8 cellular contexts compared by ENCODE assay signal in the genomic region with DNA sequence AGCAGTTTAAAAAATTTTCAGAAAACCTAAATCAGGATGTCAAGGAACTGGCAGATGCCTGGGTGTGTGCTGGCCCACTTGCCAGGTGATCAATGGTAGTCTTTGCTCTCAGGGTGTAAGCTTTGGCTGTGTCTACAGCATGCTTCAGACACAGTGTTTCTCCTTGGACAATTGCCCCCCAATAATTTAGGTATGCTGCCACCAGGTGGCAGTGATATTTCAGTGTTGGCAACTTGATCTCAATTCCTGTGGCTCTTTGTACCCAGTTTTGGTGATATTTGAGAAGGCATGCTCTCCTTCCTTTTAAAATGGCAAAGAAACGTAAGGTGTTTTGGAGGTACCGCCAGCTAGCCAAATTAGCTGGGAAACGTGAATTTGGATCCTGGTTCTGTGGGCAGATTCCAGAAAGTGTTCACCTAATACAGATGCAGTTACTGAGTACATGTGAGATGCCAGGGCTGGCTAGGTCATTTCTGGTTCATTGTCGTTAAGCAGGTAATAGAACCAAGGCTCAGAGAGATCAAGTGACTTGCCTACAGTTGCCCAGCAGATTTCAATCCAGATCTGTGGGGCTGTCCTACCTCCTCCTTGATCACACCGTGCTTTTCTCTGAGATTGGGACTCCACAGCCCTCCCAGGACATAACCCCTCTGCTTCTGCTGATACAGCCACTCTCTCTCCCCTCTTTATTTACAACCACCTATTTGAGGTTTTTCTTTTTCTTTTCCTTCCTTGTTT.
DNase-seq lines count a peak whose midpoint lies in the region; ATAC-seq and TF ChIP-seq lines count a peak whose summit lies in the region.

No MANE protein-coding gene starts in this region.

- H3K9me3 ChIP-seq in OCI-LY7 (ENCODE audit: low read length) = no peaks in the 10 kb centered on the region
- no peaks in the 10 kb centered on the region for H3K9me3 ChIP-seq in spleen
- no peaks in the 10 kb centered on the region for H3K9me3 ChIP-seq in aorta (ENCODE audit: control insufficient read depth, low read length)

- H3K9me3 Mint-ChIP-seq in activated T-helper 2 cell treated with anti-CD3 and anti-CD28 coated beads, Interferon-gamma antibody, Interleukin-2, Interleukin-4, amounts not matched to agents 10 μg/mL and 5 μg/mL and 100 μg/mL, durations not matched to agents 14 hours and 24 hours and 36 hours = no peaks in the 10 kb centered on the region

- 82 to 91% (median 84%) methylated on average over 5 of the region's 5 CpGs for whole genome bisulfite sequencing in spleen, 5 donors
- WGBS in lower leg skin, 2 donors = 61 to 66% methylated on average over 5 of the region's 5 CpGs
- WGBS in aorta, 2 donors = 90 to 91% methylated on average over 5 of the region's 5 CpGs

- BruUV-seq in OCI-LY7 (replicated peaks; lab: Mats Ljungman, UMichigan) = no TSS peak

- no peak overlapping the region for H3K4me2 ChIP-seq in OCI-LY7 (ENCODE audit: low read length)

- CTCF ChIA-PET in OCI-LY7 (lab: Charles Lee; ENCODE audit: unreplicated experiment) = no interaction called here

- H3K36me3 Mint-ChIP-seq in activated T-helper 2 cell treated with anti-CD3 and anti-CD28 coated beads, Interferon-gamma antibody, Interleukin-2, Interleukin-4, amounts not matched to agents 10 μg/mL and 5 μg/mL and 100 μg/mL, durations not matched to agents 14 hours and 24 hours and 36 hours (ENCODE audit: low read depth) = peaks cover 30% of the 10 kb centered on the region

- H3K4me1 ChIP-seq in OCI-LY7 (ENCODE audit: insufficient read depth, low read length, poor library complexity, severe bottlenecking) = no peaks in the 10 kb centered on the region
- H3K4me1 ChIP-seq in spleen = peaks cover 8 to 35% (median 14%) of the 10 kb centered on the region in 6 donors
- no peaks in the 10 kb centered on the region for H3K4me1 ChIP-seq in aorta (ENCODE audit: control insufficient read depth in 1 of 2, insufficient read depth in 2 of 2, low read length in 2 of 2)

- intact Hi-C loops in OCI-LY7 (cut with micrococcal nuclease; ENCODE audit: unreplicated experiment) = loop anchor here (1.0 to 10.0 kb wide), 4 partner anchors 100 to 261 kb away; no protein-coding TSS in a partner anchor
- intact Hi-C loops in activated T-helper 2 cell treated with anti-CD3 and anti-CD28 coated beads, Interferon-gamma antibody, Interleukin-2, Interleukin-4, amounts not matched to agents 10 μg/mL and 5 μg/mL and 100 μg/mL, durations not matched to agents 14 hours and 24 hours and 36 hours (cut with micrococcal nuclease) = loop anchor here (1.0 to 5.0 kb wide), 4 partner anchors 74 to 220 kb away; no protein-coding TSS in a partner anchor
- intact Hi-C loops in spleen (cut with DNase I; ENCODE audit: low total_unique reads) = no loop called here
- intact Hi-C loops in lower leg skin (cut with DNase I; ENCODE audit: low total_unique reads) = no loop called here
- intact Hi-C loops in aorta (cut with DNase I) = loop anchor here in 1 of 2 donors (10.0 kb wide), 1 partner anchor 101 kb away; no protein-coding TSS in a partner anchor

- ATAC-seq in aorta (ENCODE audit: low FRiP score) = no peak

- no peak for TF ChIP-seq POLR2A in spleen (IDR thresholded peaks at IDR 0.05)
- TF ChIP-seq POLR2A in lower leg skin (IDR thresholded peaks at IDR 0.05) = no peak

- H3K9me2 ChIP-seq in OCI-LY7 (ENCODE audit: insufficient read depth, low read length) = no peaks in the 10 kb centered on the region

- no peak overlapping the region for H3K4me3 Mint-ChIP-seq in activated T-helper 2 cell treated with anti-CD3 and anti-CD28 coated beads, Interferon-gamma antibody, Interleukin-2, Interleukin-4, amounts not matched to agents 10 μg/mL and 5 μg/mL and 100 μg/mL, durations not matched to agents 14 hours and 24 hours and 36 hours (ENCODE audit: low read depth)

- H3K4me3 ChIP-seq in OCI-LY7 (ENCODE audit: low read depth, low read length, poor library complexity, severe bottlenecking) = no peak overlapping the region
- H3K4me3 ChIP-seq in spleen = no peak overlapping the region
- no peak overlapping the region for H3K4me3 ChIP-seq in lower leg skin (ENCODE audit: low read depth, poor library complexity, severe bottlenecking)
- H3K4me3 ChIP-seq in aorta (ENCODE audit: low read length in 2 of 2) = no peak overlapping the region

- DNase-seq in CD1c-positive myeloid dendritic cell (ENCODE audit: extremely low spot score) = peak; percentile 55
- DNase-seq in H4 (ENCODE audit: low spot score) = peak; percentile 48
- DNase-seq in OCI-LY7 (ENCODE audit: low spot score) = peak; percentile 72
- peak; percentile 40 for DNase-seq in activated T-helper 2 cell treated with anti-CD3 and anti-CD28 coated beads, Interferon-gamma antibody, Interleukin-2, Interleukin-4, amounts not matched to agents 10 μg/mL and 5 μg/mL and 100 μg/mL, durations not matched to agents 14 hours and 24 hours and 36 hours (ENCODE audit: low spot score)
- DNase-seq in germinal center (ENCODE audit: low spot score) = peak; percentile 63
- no peak for DNase-seq in spleen
- DNase-seq in lower leg skin (ENCODE audit: low spot score in 2 of 2) = no peak
- DNase-seq in aorta = no peak

- TF ChIP-seq CTCF in OCI-LY7 (conservative IDR thresholded peaks at IDR 0.05; ENCODE audit: low read length) (peak; percentile 90), spleen (IDR thresholded peaks at IDR 0.05 in 8 of 11, conservative IDR thresholded peaks at IDR 0.05 in 3 of 11) (peak; percentile 31 to 82 (median 70)), lower leg skin (IDR thresholded peaks at IDR 0.05) (peak in 1 of 3 donors; percentile 29)

- H3K27me3 ChIP-seq in spleen (replicated peaks in 1 of 7) = no peaks in the 10 kb centered on the region
- H3K27me3 ChIP-seq in aorta (ENCODE audit: control insufficient read depth in 1 of 2, insufficient read depth in 2 of 2, low read length in 1 of 2) = no peaks in the 10 kb centered on the region

- H3K27ac ChIP-seq in OCI-LY7 (ENCODE audit: low read depth, low read length, poor library complexity, severe bottlenecking) = no peak overlapping the region
- H3K27ac ChIP-seq in spleen = no peak overlapping the region
- H3K27ac ChIP-seq in aorta (ENCODE audit: low read depth in 1 of 2, low read length in 2 of 2) = no peak overlapping the region

- peaks cover 17% of the 10 kb centered on the region for H3K4me1 Mint-ChIP-seq in activated T-helper 2 cell treated with anti-CD3 and anti-CD28 coated beads, Interferon-gamma antibody, Interleukin-2, Interleukin-4, amounts not matched to agents 10 μg/mL and 5 μg/mL and 100 μg/mL, durations not matched to agents 14 hours and 24 hours and 36 hours (ENCODE audit: low read depth)

- H2AFZ ChIP-seq in OCI-LY7 (ENCODE audit: low read length) = no peak overlapping the region

- POLR2A ChIA-PET in OCI-LY7 (lab: Charles Lee) = no interaction called here

- no peaks in the 10 kb centered on the region for H4K20me1 ChIP-seq in OCI-LY7 (ENCODE audit: insufficient read depth, low read length)

- H3K36me3 ChIP-seq in OCI-LY7 (ENCODE audit: insufficient read depth, low read length) = no peaks in the 10 kb centered on the region
- H3K36me3 ChIP-seq in spleen = peaks cover 0 to 70% (median 4%) of the 10 kb centered on the region in 6 donors
- no peaks in the 10 kb centered on the region for H3K36me3 ChIP-seq in aorta (ENCODE audit: control insufficient read depth in 1 of 2, insufficient read depth in 2 of 2, low read length in 1 of 2)

- H3K27me3 Mint-ChIP-seq in activated T-helper 2 cell treated with anti-CD3 and anti-CD28 coated beads, Interferon-gamma antibody, Interleukin-2, Interleukin-4, amounts not matched to agents 10 μg/mL and 5 μg/mL and 100 μg/mL, durations not matched to agents 14 hours and 24 hours and 36 hours (ENCODE audit: low read depth) = no peaks in the 10 kb centered on the region

- H3K79me2 ChIP-seq in OCI-LY7 (ENCODE audit: insufficient read depth, low read depth, low read length) = no peaks in the 10 kb centered on the region

- peak overlapping the region; percentile 72 for H3K27ac Mint-ChIP-seq in activated T-helper 2 cell treated with anti-CD3 and anti-CD28 coated beads, Interferon-gamma antibody, Interleukin-2, Interleukin-4, amounts not matched to agents 10 μg/mL and 5 μg/mL and 100 μg/mL, durations not matched to agents 14 hours and 24 hours and 36 hours

Comparison
In these comparisons a context has a peak if more than half of its experiments do, and no peak if none do; other contexts are left out.
1. DNase-seq: peak in CD1c-positive myeloid dendritic cell (single experiment), H4 (single experiment), OCI-LY7 (single experiment), activated T-helper 2 cell treated with anti-CD3 and anti-CD28 coated beads, Interferon-gamma antibody, Interleukin-2, Interleukin-4, amounts not matched to agents 10 μg/mL and 5 μg/mL and 100 μg/mL, durations not matched to agents 14 hours and 24 hours and 36 hours (single experiment) and germinal center (single experiment); none in spleen (single experiment), lower leg skin (0 of 2) and aorta (0 of 2).
2. intact Hi-C loops: an anchor here in OCI-LY7 (1.0 to 10.0 kb wide) and activated T-helper 2 cell treated with anti-CD3 and anti-CD28 coated beads, Interferon-gamma antibody, Interleukin-2, Interleukin-4, amounts not matched to agents 10 μg/mL and 5 μg/mL and 100 μg/mL, durations not matched to agents 14 hours and 24 hours and 36 hours (1.0 to 5.0 kb wide); none called in spleen and lower leg skin.